In genomic region chr9:109966643-109967368, GRCh38 we compare ENCODE assay signal across 12 cellular contexts.
A peak's percentile ranks its signal among the peaks of the same experiment; 100 is the strongest.
DNase-seq lines count a peak whose midpoint lies in the region; ATAC-seq and TF ChIP-seq lines count a peak whose summit lies in the region.
"Had no signal": no experiment of that assay in that cellular context is flagged by ENCODE, and none has a peak within 500 bp of the region (broad histone marks: within the 10 kb centered on the region; RNA-seq: fewer than 3 reads in every experiment).

No MANE protein-coding gene starts in this region.

- peak; percentile 32 for DNase-seq in GM20000 (ENCODE audit: low spot score)
- peak; percentile 51 for DNase-seq in naive B cell
- DNase-seq in activated CD8-positive, alpha-beta memory T cell treated with anti-CD3 and anti-CD28 coated beads for 24 hours, result no peak
- DNase-seq in activated T-cell treated with anti-CD3 and anti-CD28 coated beads for 4 hours, result no peak
- no peak for DNase-seq in NCI-H2029 (lab: John Stamatoyannopoulos, UW)
- DNase-seq: H7; NCI-H526 treated with DMSO at 0.1 percent for 48 hours; nephron progenitor cell; stimulated activated CD4-positive, alpha-beta T cell treated with anti-CD3 and anti-CD28 coated beads, Interleukin-2, amount 100 ng/mL, for 24 hours had no signal

- no peaks in the 10 kb centered on the region for H3K27me3 Mint-ChIP-seq in naive B cell

- peak; percentile 24 for ATAC-seq in GM18858 (IDR thresholded peaks at IDR 0.05; ENCODE audit: unreplicated experiment)
- ATAC-seq in HG03354 (IDR thresholded peaks at IDR 0.05; ENCODE audit: poor library complexity, severe bottlenecking, unreplicated experiment), result peak; percentile 65
- peak; percentile 58 to 61 for ATAC-seq in naive B cell (ENCODE audit: low read depth in 2 of 2)
- ATAC-seq: HepG2 had no signal

- peak overlapping the region; percentile 95 to 99 (median 98) for H3K27ac Mint-ChIP-seq in naive B cell

- TF ChIP-seq CTCF in GM20000 (IDR thresholded peaks at IDR 0.05; ENCODE audit: extremely low read depth, missing control alignments), result no peak

- H3K36me3 Mint-ChIP-seq in naive B cell, result no peaks in the 10 kb centered on the region

- H3K4me1 Mint-ChIP-seq in naive B cell, result peaks cover 64 to 96% (median 87%) of the 10 kb centered on the region in 3 donors

- peak overlapping the region; percentile 25 to 86 (median 80) for H3K4me3 Mint-ChIP-seq in naive B cell
- H3K4me3 Mint-ChIP-seq: nephron progenitor cell had no signal

- peaks cover 0 to under 1% (median 0%) of the 10 kb centered on the region in 7 donors for H3K9me3 Mint-ChIP-seq in naive B cell
- H3K9me3 Mint-ChIP-seq: nephron progenitor cell had no signal

Comparison
In these comparisons a context has a peak if more than half of its experiments do, and no peak if none do; other contexts are left out.
1. DNase-seq: peak in GM20000 (single experiment) and naive B cell (single experiment); none in activated CD8-positive, alpha-beta memory T cell treated with anti-CD3 and anti-CD28 coated beads for 24 hours (single experiment), activated T-cell treated with anti-CD3 and anti-CD28 coated beads for 4 hours (single experiment) and NCI-H2029 (single experiment).
2. Peak in every context shown above with its lines, with median percentiles within 50 percentile points of each other: ATAC-seq.